ENCODE assay signal across 8 cellular contexts in the genomic region with DNA sequence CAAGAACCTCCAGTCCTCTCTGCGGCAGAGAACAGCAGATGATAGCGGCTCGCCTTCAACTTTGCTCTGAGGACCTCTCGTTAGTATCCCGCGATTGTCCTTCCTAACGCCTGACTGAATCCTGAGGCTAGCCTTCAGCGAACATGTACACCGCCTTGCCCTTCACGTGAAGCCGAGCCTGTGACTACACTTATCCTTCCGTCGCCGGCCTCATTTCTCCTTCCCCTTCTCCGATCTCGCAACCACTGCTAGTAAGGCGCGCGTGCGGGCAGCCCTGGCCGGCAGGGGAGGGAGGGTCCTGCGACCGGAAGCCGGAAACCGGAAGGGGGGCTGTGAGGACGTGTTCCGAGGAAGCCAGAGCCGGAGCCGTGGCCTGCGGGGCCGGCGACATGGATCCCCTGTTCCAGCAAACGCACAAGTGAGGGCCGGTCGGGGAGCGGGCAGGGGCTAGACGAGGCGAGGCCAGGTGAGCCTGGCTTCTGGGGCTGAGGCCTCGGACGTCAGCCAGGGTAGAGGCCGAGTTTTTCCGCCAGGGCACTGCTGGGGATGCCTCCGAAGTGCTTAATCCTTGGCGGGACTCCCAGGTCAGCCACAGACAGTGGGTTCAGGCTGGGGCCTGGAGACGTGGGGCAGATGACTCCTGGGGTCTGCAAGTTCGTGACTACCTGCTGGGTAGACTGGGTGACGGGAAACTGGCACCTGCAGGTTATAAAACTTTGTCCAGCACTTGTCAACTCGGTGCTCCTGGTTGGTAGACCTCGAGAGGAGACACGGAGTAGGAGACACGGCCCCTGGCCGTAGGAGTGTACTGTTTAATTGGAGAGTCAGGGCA. TPM values are rescaled to one million over a fixed set of nuclear protein-coding genes. Genes with fewer than 3 reads are reported as not detected.
A peak's percentile ranks its signal among the peaks of the same experiment; 100 is the strongest.
DNase-seq lines count a peak whose midpoint lies in the region; ATAC-seq and TF ChIP-seq lines count a peak whose summit lies in the region.

TSS of gene GOSR2 (plus strand) at position 357 of the 832 bp plus-strand sequence. CDS start at position 390, 33 bp downstream.

- no peaks in the 10 kb centered on the region for H3K9me3 Mint-ChIP-seq in CD4-positive, alpha-beta T cell
- no peaks in the 10 kb centered on the region for H3K9me3 Mint-ChIP-seq in activated CD8-positive, alpha-beta T cell treated with anti-CD3 and anti-CD28 coated beads for 36 hours

- no peaks in the 10 kb centered on the region for H3K27me3 Mint-ChIP-seq in CD4-positive, alpha-beta T cell
- no peaks in the 10 kb centered on the region for H3K27me3 Mint-ChIP-seq in activated CD8-positive, alpha-beta T cell treated with anti-CD3 and anti-CD28 coated beads for 36 hours

- ATAC-seq in CD4-positive, alpha-beta T cell (ENCODE audit: poor library complexity), result peak; percentile 90
- ATAC-seq in GM19452 (IDR thresholded peaks at IDR 0.05; ENCODE audit: unreplicated experiment) (peak; percentile 90), lung (ENCODE audit: insufficient read depth, low FRiP score) (peak; percentile 96)
- peak; percentile 97 for ATAC-seq in activated CD8-positive, alpha-beta T cell treated with anti-CD3 and anti-CD28 coated beads for 36 hours

- CTCF ChIA-PET in CD4-positive, alpha-beta T cell (lab: Charles Lee), result no interaction called here
- CTCF ChIA-PET in activated CD8-positive, alpha-beta T cell treated with anti-CD3 and anti-CD28 coated beads for 36 hours (lab: Charles Lee), result interaction anchor here (1.5 kb wide), 1 partner anchor 18 kb away, joined by 3 read pairs; no protein-coding TSS in a partner anchor

- H3K4me1 ChIP-seq in lung (ENCODE audit: control insufficient read depth in 2 of 2, insufficient read depth in 2 of 2, low read length in 2 of 2), result peaks cover 7 to 13% of the 10 kb centered on the region in 2 donors

- H3K36me3 ChIP-seq in lung (ENCODE audit: control insufficient read depth in 2 of 2, insufficient read depth in 2 of 2, low read length in 2 of 2), result no peaks in the 10 kb centered on the region

- peaks cover 57% of the 10 kb centered on the region for H3K4me1 Mint-ChIP-seq in CD4-positive, alpha-beta T cell (ENCODE audit: low read depth)
- peaks cover 46% of the 10 kb centered on the region for H3K4me1 Mint-ChIP-seq in activated CD8-positive, alpha-beta T cell treated with anti-CD3 and anti-CD28 coated beads for 36 hours (ENCODE audit: low read depth)

- peak within 1 kb of the TSS; percentile 99 for H3K27ac Mint-ChIP-seq in CD4-positive, alpha-beta T cell
- H3K27ac Mint-ChIP-seq in activated CD8-positive, alpha-beta T cell treated with anti-CD3 and anti-CD28 coated beads for 36 hours, result peak within 1 kb of the TSS; percentile 100

- peak within 1 kb of the TSS; percentile 97 for H3K4me3 Mint-ChIP-seq in CD4-positive, alpha-beta T cell
- H3K4me3 Mint-ChIP-seq in activated CD8-positive, alpha-beta T cell treated with anti-CD3 and anti-CD28 coated beads for 36 hours, result peak within 1 kb of the TSS; percentile 83

- peak; percentile 78 to 91 (median 86) for DNase-seq in CD4-positive, alpha-beta T cell
- DNase-seq in HK-2 (ENCODE audit: unreplicated experiment) (peak; percentile 93), NCI-H82 treated with DMSO at 0.1 percent for 48 hours (lab: John Stamatoyannopoulos, UW; ENCODE audit: unreplicated experiment) (peak; percentile 95), ecto neural progenitor cell (ENCODE audit: low spot score) (peak; percentile 98), lung (ENCODE audit: low spot score) (peak; percentile 89)
- DNase-seq in activated CD8-positive, alpha-beta T cell treated with anti-CD3 and anti-CD28 coated beads for 36 hours, result peak; percentile 92
- DNase-seq in stimulated activated CD4-positive, alpha-beta T cell treated with anti-CD3 and anti-CD28 coated beads, TNF-alpha, amount 100 ng/mL, for 24 hours (ENCODE audit: low read depth in 3 of 3), result peak; percentile 79 to 88 (median 84)

- H3K27me3 ChIP-seq in CD4-positive, alpha-beta T cell (ENCODE audit: control insufficient read depth, insufficient read depth, low read length), result no peaks in the 10 kb centered on the region
- H3K27me3 ChIP-seq in lung (ENCODE audit: control insufficient read depth, insufficient read depth), result no peaks in the 10 kb centered on the region

- no peaks in the 10 kb centered on the region for H3K9me3 ChIP-seq in CD4-positive, alpha-beta T cell (ENCODE audit: control insufficient read depth, low read length)
- no peaks in the 10 kb centered on the region for H3K9me3 ChIP-seq in lung (ENCODE audit: control insufficient read depth in 2 of 2, insufficient read depth in 1 of 2, low read length in 1 of 2)

- no peak for TF ChIP-seq CTCF in CD4-positive, alpha-beta T cell (IDR thresholded peaks at IDR 0.05)
- no peak for TF ChIP-seq CTCF in activated CD8-positive, alpha-beta T cell treated with anti-CD3 and anti-CD28 coated beads for 36 hours (IDR thresholded peaks at IDR 0.05)
- no peak for TF ChIP-seq CTCF in lung (IDR thresholded peaks at IDR 0.05; ENCODE audit: control extremely low read depth, extremely low read depth)

- intact Hi-C loops in CD4-positive, alpha-beta T cell (cut with DNase I, micrococcal nuclease), result loop anchor here in 1 of 2 experiments (10.0 kb wide), 1 partner anchor 142 kb away; no protein-coding TSS in a partner anchor
- intact Hi-C loops in activated CD8-positive, alpha-beta T cell treated with anti-CD3 and anti-CD28 coated beads for 36 hours (cut with micrococcal nuclease), result no loop called here

- 0% methylated on average over 51 to 52 of the region's 52 CpGs for WGBS in lung, 2 donors

- POLR2A ChIA-PET in CD4-positive, alpha-beta T cell (lab: Charles Lee), result no interaction called here
- POLR2A ChIA-PET in activated CD8-positive, alpha-beta T cell treated with anti-CD3 and anti-CD28 coated beads for 36 hours (lab: Charles Lee), result interaction anchor here (0.6 kb wide), 1 partner anchor 24 kb away, joined by 3 read pairs; no protein-coding TSS in a partner anchor

- H3K36me3 Mint-ChIP-seq in CD4-positive, alpha-beta T cell (ENCODE audit: low read depth), result peaks cover 14% of the 10 kb centered on the region
- H3K36me3 Mint-ChIP-seq in activated CD8-positive, alpha-beta T cell treated with anti-CD3 and anti-CD28 coated beads for 36 hours (ENCODE audit: low read depth), result peaks cover 8% of the 10 kb centered on the region

- H3K4me3 ChIP-seq in lung, result peak within 1 kb of the TSS; percentile 94

- peak within 1 kb of the TSS; percentile 90 for H3K27ac ChIP-seq in CD4-positive, alpha-beta T cell (ENCODE audit: low read depth, low read length)
- H3K27ac ChIP-seq in lung (ENCODE audit: low read depth in 1 of 2, low read length in 1 of 2), result peak within 1 kb of the TSS; percentile 86 to 96

RNA-seq across cellular contexts. Expression of gene GOSR2, which starts in this region (rescaled TPM):
- total RNA-seq in CD4-positive, alpha-beta T cell, result 10 to 100 TPM; 46.6 to 51.7 TPM
- 10 to 100 TPM; 44.8 to 50.0 TPM for total RNA-seq in activated CD8-positive, alpha-beta T cell treated with anti-CD3 and anti-CD28 coated beads for 36 hours
- total RNA-seq in lung, result 10 to 100 TPM; 49.6 to 52.9 TPM
- polyA plus RNA-seq in lung, result 10 to 100 TPM; 22.4 to 34.5 TPM

Comparison
In these comparisons a context has a peak if more than half of its experiments do, and no peak if none do; other contexts are left out.
1. Peak in every context shown above with its lines: DNase-seq, ATAC-seq, H3K4me3 ChIP-seq and H3K27ac ChIP-seq.